ENCODE assay signal across 1 cellular context in genomic region chr1:15945011-15945831, GRCh38.
TF ChIP-seq lines count a peak whose summit lies in the region.

No MANE protein-coding gene starts in this region.

TF ChIP-seq in GM12878, 131 proteins besides CTCF, POLR2A, EP300 and RAD21:
- TF ChIP-seq ZNF622 (IDR thresholded peaks at IDR 0.05) (no peak), MAX (IDR thresholded peaks at IDR 0.05; ENCODE audit: low read depth, low read length) (no peak), HDAC6 (IDR thresholded peaks at IDR 0.05; ENCODE audit: unreplicated experiment) (no peak), MEF2B (IDR thresholded peaks at IDR 0.05; ENCODE audit: partially characterized antibody, poor library complexity, severe bottlenecking) (no peak), MYB (IDR thresholded peaks at IDR 0.05; ENCODE audit: borderline replicate concordance, low read depth, low read length) (no peak), SKIL (IDR thresholded peaks at IDR 0.05; ENCODE audit: low read depth, poor library complexity, severe bottlenecking) (no peak), MTA2 (IDR thresholded peaks at IDR 0.05; ENCODE audit: low read depth) (no peak), HCFC1 (IDR thresholded peaks at IDR 0.05; ENCODE audit: low read length) (no peak)
TF ChIP-seq in GM12878: peak in this region for 0.
